11 cellular contexts compared by ENCODE assay signal in genomic region chr6:166007349-166008263, GRCh38.
A peak's percentile ranks its signal among the peaks of the same experiment; 100 is the strongest.
DNase-seq lines count a peak whose midpoint lies in the region; ATAC-seq and TF ChIP-seq lines count a peak whose summit lies in the region.
"Had no signal": no experiment of that assay in that cellular context is flagged by ENCODE, and none has a peak within 500 bp of the region (broad histone marks: within the 10 kb centered on the region; RNA-seq: fewer than 3 reads in every experiment).

No MANE protein-coding gene starts in this region.

- H3K36me3 Mint-ChIP-seq in Calu3 (ENCODE audit: insufficient read depth, unreplicated experiment) = peaks cover 9% of the 10 kb centered on the region
- H3K36me3 Mint-ChIP-seq in progenitor cell of endocrine pancreas (ENCODE audit: insufficient read depth) = no peaks in the 10 kb centered on the region

- DNase-seq in Calu3 (peak; percentile 32), NT2/D1 (ENCODE audit: low read depth, low spot score) (no peak), fibroblast of villous mesenchyme (ENCODE audit: low read depth) (peak; percentile 74), progenitor cell of endocrine pancreas (ENCODE audit: low spot score, unreplicated experiment) (no peak), iPS-NIHi11 (ENCODE audit: low spot score) (no peak)
- no peak for DNase-seq in activated CD8-positive, alpha-beta memory T cell treated with anti-CD3 and anti-CD28 coated beads, Interleukin-2, amount 50 U/mL, for 48 hours
- DNase-seq: activated B cell treated with CpG ODN at 0.5 μM for 24 hours, NCI-H774 had no signal

- H3K4me3 ChIP-seq in NT2/D1 (ENCODE audit: insufficient read length, low read depth) (peak overlapping the region; percentile 9), fibroblast of villous mesenchyme (ENCODE audit: low read depth, low read length) (no peak overlapping the region)
- H3K4me3 ChIP-seq: lung had no signal

- no peaks in the 10 kb centered on the region for H3K4me1 ChIP-seq in NT2/D1 (ENCODE audit: insufficient read depth, insufficient read length)

- H3K9ac ChIP-seq in NT2/D1 (ENCODE audit: insufficient read length, low read depth) = no peak overlapping the region

- H3K27me3 Mint-ChIP-seq in Calu3 (ENCODE audit: unreplicated experiment) (peaks cover 70% of the 10 kb centered on the region), progenitor cell of endocrine pancreas (peaks cover 76% of the 10 kb centered on the region)

- H3K9me3 Mint-ChIP-seq in Calu3 (ENCODE audit: low read depth, unreplicated experiment) = no peaks in the 10 kb centered on the region
- no peaks in the 10 kb centered on the region for H3K9me3 Mint-ChIP-seq in progenitor cell of endocrine pancreas (ENCODE audit: low read depth)
- H3K9me3 Mint-ChIP-seq: activated B cell treated with CpG ODN at 0.5 μM for 24 hours had no signal

- peaks cover 64% of the 10 kb centered on the region for H3K27me3 ChIP-seq in NT2/D1 (ENCODE audit: insufficient read depth, insufficient read length)

- no TSS peak for BruUV-seq in Calu3 (replicated peaks; lab: Mats Ljungman, UMichigan)

- no peak overlapping the region for H3K4me3 Mint-ChIP-seq in Calu3 (ENCODE audit: low read depth, unreplicated experiment)
- peak overlapping the region; percentile 60 for H3K4me3 Mint-ChIP-seq in progenitor cell of endocrine pancreas (ENCODE audit: low read depth)
- H3K4me3 Mint-ChIP-seq: activated B cell treated with CpG ODN at 0.5 μM for 24 hours had no signal

- no peak overlapping the region for H3K27ac Mint-ChIP-seq in Calu3 (ENCODE audit: unreplicated experiment)
- no peak overlapping the region for H3K27ac Mint-ChIP-seq in progenitor cell of endocrine pancreas
- H3K27ac Mint-ChIP-seq: activated B cell treated with CpG ODN at 0.5 μM for 24 hours had no signal

- no peaks in the 10 kb centered on the region for H3K36me3 ChIP-seq in NT2/D1 (ENCODE audit: insufficient read depth, insufficient read length, low read length)

- H3K4me1 Mint-ChIP-seq in Calu3 (ENCODE audit: low read depth, unreplicated experiment) = peaks cover 6% of the 10 kb centered on the region
- peaks cover 20% of the 10 kb centered on the region for H3K4me1 Mint-ChIP-seq in progenitor cell of endocrine pancreas (ENCODE audit: low read depth)

- no peak for ATAC-seq in esophagus mucosa
- ATAC-seq in GM19328 (IDR thresholded peaks at IDR 0.05; ENCODE audit: unreplicated experiment) = no peak

- TF ChIP-seq CTCF in Calu3 (IDR thresholded peaks at IDR 0.05; ENCODE audit: unreplicated experiment) = no peak
- no peak for TF ChIP-seq CTCF in fibroblast of villous mesenchyme (IDR thresholded peaks at IDR 0.05; ENCODE audit: insufficient read depth, low read depth, low read length)
- TF ChIP-seq CTCF in progenitor cell of endocrine pancreas (IDR thresholded peaks at IDR 0.05; ENCODE audit: unreplicated experiment) = no peak

- CTCF ChIA-PET in Calu3 (lab: Charles Lee) = no interaction called here

- no peaks in the 10 kb centered on the region for H3K9me3 ChIP-seq in NT2/D1 (ENCODE audit: insufficient read depth, low read length)

- intact Hi-C loops in Calu3 (cut with micrococcal nuclease; ENCODE audit: unreplicated experiment) = no loop called here

Comparison
In these comparisons a context has a peak if more than half of its experiments do, and no peak if none do; other contexts are left out.
1. DNase-seq: peak in Calu3 (single experiment) and fibroblast of villous mesenchyme (single experiment); none in NT2/D1 (single experiment), progenitor cell of endocrine pancreas (single experiment), iPS-NIHi11 (single experiment) and activated CD8-positive, alpha-beta memory T cell treated with anti-CD3 and anti-CD28 coated beads, Interleukin-2, amount 50 U/mL, for 48 hours (single experiment).